In the genomic region with DNA sequence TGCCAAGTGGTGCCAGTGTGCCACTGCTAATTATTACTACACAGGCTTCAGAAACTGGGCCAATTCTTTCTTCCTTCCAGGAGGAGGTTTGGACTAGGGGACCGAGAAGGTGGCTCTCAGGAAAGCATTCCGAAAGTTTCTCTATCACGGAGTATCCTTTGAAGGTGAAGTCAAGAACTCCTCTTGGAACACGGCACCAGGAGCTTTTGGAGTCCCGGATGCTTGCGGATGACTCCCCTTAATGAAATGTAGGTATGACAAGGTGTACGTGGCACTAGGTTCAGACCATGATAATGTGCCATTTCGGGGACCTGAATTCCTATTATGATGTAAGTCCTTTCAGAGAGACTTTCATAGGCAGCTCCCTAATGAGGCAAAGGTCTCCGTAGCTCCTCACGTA, we compare ENCODE assay signal across 13 cellular contexts.
DNase-seq lines count a peak whose midpoint lies in the region; ATAC-seq and TF ChIP-seq lines count a peak whose summit lies in the region.
"Had no signal": no experiment of that assay in that cellular context is flagged by ENCODE, and none has a peak within 500 bp of the region (broad histone marks: within the 10 kb centered on the region; RNA-seq: fewer than 3 reads in every experiment).

No MANE protein-coding gene starts in this region.

- peaks cover 0 to 3% (median 2%) of the 10 kb centered on the region in 3 donors for H3K36me3 Mint-ChIP-seq in naive thymus-derived CD8-positive, alpha-beta T cell

- POLR2A ChIA-PET in naive thymus-derived CD8-positive, alpha-beta T cell (lab: Charles Lee), result no interaction called here

- H3K36me3 ChIP-seq in cardiac muscle cell, result no peaks in the 10 kb centered on the region
- no peaks in the 10 kb centered on the region for H3K36me3 ChIP-seq in heart left ventricle
- H3K36me3 ChIP-seq in mammary epithelial cell (ENCODE audit: insufficient read depth, low read length), result no peaks in the 10 kb centered on the region
- no peaks in the 10 kb centered on the region for H3K36me3 ChIP-seq in hepatocyte (replicated peaks; ENCODE audit: insufficient read depth, low read depth)
- H3K36me3 ChIP-seq in smooth muscle cell (ENCODE audit: low read depth), result no peaks in the 10 kb centered on the region
- H3K36me3 ChIP-seq: HAP-1 had no signal

- H3K27ac Mint-ChIP-seq in naive thymus-derived CD8-positive, alpha-beta T cell, result no peak overlapping the region
- H3K27ac Mint-ChIP-seq: CD4-positive, alpha-beta memory T cell had no signal

- DNase-seq in cardiac muscle cell (ENCODE audit: low read depth in 1 of 2, low spot score in 1 of 2) (no peak), heart left ventricle (no peak), mammary epithelial cell (no peak), hepatocyte (ENCODE audit: low spot score) (no peak), smooth muscle cell (lab: John Stamatoyannopoulos, UW; ENCODE audit: unreplicated experiment) (no peak)
- no peak for DNase-seq in naive thymus-derived CD8-positive, alpha-beta T cell
- DNase-seq in activated CD4-positive, alpha-beta T cell treated with anti-CD3 and anti-CD28 coated beads, Interleukin-2, amount 50 U/mL, for 4 hours, result no peak
- DNase-seq: BE2C; CD4-positive, alpha-beta memory T cell; DMS79 had no signal

- H3K9me2 ChIP-seq in hepatocyte (replicated peaks; ENCODE audit: insufficient read depth), result no peaks in the 10 kb centered on the region

- no peak overlapping the region for H3K4me3 ChIP-seq in cardiac muscle cell
- H3K4me3 ChIP-seq in heart left ventricle, result no peak overlapping the region
- H3K4me3 ChIP-seq in mammary epithelial cell (replicated peaks in 1 of 3; ENCODE audit: insufficient read depth in 1 of 3, low read depth in 2 of 3, low read length in 3 of 3), result no peak overlapping the region
- no peak overlapping the region for H3K4me3 ChIP-seq in hepatocyte
- no peak overlapping the region for H3K4me3 ChIP-seq in smooth muscle cell
- H3K4me3 ChIP-seq: HAP-1 had no signal

- ATAC-seq in heart left ventricle, result no peak
- ATAC-seq in naive thymus-derived CD8-positive, alpha-beta T cell, result no peak
- ATAC-seq in HG02870 (IDR thresholded peaks at IDR 0.05; ENCODE audit: unreplicated experiment), result no peak

- H3K27me3 Mint-ChIP-seq in naive thymus-derived CD8-positive, alpha-beta T cell, result no peaks in the 10 kb centered on the region
- H3K27me3 Mint-ChIP-seq: CD4-positive, alpha-beta memory T cell had no signal

- peaks cover 0 to 2% (median 0%) of the 10 kb centered on the region in 4 donors for H3K4me1 Mint-ChIP-seq in naive thymus-derived CD8-positive, alpha-beta T cell
- H3K4me1 Mint-ChIP-seq: CD4-positive, alpha-beta memory T cell had no signal

- H3K9ac ChIP-seq in mammary epithelial cell (ENCODE audit: insufficient read depth, low read length) (no peak overlapping the region), smooth muscle cell (ENCODE audit: low read depth) (peak overlapping the region; percentile 28)

- BruUV-seq in mammary epithelial cell (replicated peaks; lab: Mats Ljungman, UMichigan), result no TSS peak

- intact Hi-C loops in heart left ventricle (cut with DNase I), result loop anchor here in 1 of 10 donors (5.0 kb wide), 1 partner anchor 242 kb away; no protein-coding TSS in a partner anchor
- intact Hi-C loops in mammary epithelial cell (cut with micrococcal nuclease), result loop anchor here (2.0 to 5.0 kb wide), 2 partner anchors 34 to 637 kb away; a partner anchor contains a TSS

- H2AFZ ChIP-seq in mammary epithelial cell (ENCODE audit: low read depth, low read length), result peak overlapping the region; percentile 29
- no peak overlapping the region for H2AFZ ChIP-seq in hepatocyte
- H2AFZ ChIP-seq in smooth muscle cell (ENCODE audit: low read depth), result no peak overlapping the region

- no peak for TF ChIP-seq POLR2A in heart left ventricle (IDR thresholded peaks at IDR 0.05)

- no peak overlapping the region for H3K4me2 ChIP-seq in mammary epithelial cell (ENCODE audit: insufficient read depth, low read depth, low read length)
- H3K4me2 ChIP-seq in hepatocyte, result no peak overlapping the region
- H3K4me2 ChIP-seq in smooth muscle cell, result peak overlapping the region; percentile 11

- H3K4me1 ChIP-seq in cardiac muscle cell (ENCODE audit: low read depth) (peaks cover 52% of the 10 kb centered on the region), heart left ventricle (peaks cover 0 to 20% (median 1%) of the 10 kb centered on the region in 12 donors), mammary epithelial cell (ENCODE audit: insufficient read depth, low read length) (peaks cover 10% of the 10 kb centered on the region), hepatocyte (ENCODE audit: insufficient read depth) (peaks cover 11% of the 10 kb centered on the region), smooth muscle cell (ENCODE audit: low read depth) (no peaks in the 10 kb centered on the region)
- H3K4me1 ChIP-seq: HAP-1 had no signal

- H3K27ac ChIP-seq in cardiac muscle cell, result peak overlapping the region; percentile 95
- no peak overlapping the region for H3K27ac ChIP-seq in heart left ventricle
- no peak overlapping the region for H3K27ac ChIP-seq in mammary epithelial cell (ENCODE audit: insufficient read depth, low read depth, low read length)
- H3K27ac ChIP-seq in hepatocyte, result peak overlapping the region; percentile 42
- peak overlapping the region; percentile 69 for H3K27ac ChIP-seq in smooth muscle cell (ENCODE audit: low read depth)
- H3K27ac ChIP-seq: C4-2B had no signal

- H3K4me3 Mint-ChIP-seq in naive thymus-derived CD8-positive, alpha-beta T cell, result no peak overlapping the region
- H3K4me3 Mint-ChIP-seq: CD4-positive, alpha-beta memory T cell had no signal

- in situ Hi-C loops in mammary epithelial cell (cut with MboI; ENCODE audit: low sequenced_read_pairs in 2 of 2), result no loop called here

- peaks cover 20% of the 10 kb centered on the region for H3F3A ChIP-seq in smooth muscle cell (ENCODE audit: low read depth)

- TF ChIP-seq CTCF in cardiac muscle cell (IDR thresholded peaks at IDR 0.05; ENCODE audit: low read depth, low read length), result no peak
- no peak for TF ChIP-seq CTCF in heart left ventricle (IDR thresholded peaks at IDR 0.05)
- no peak for TF ChIP-seq CTCF in mammary epithelial cell (conservative IDR thresholded peaks at IDR 0.05 in 1 of 2, IDR thresholded peaks at IDR 0.05 in 1 of 2; ENCODE audit: extremely low read depth in 1 of 2, insufficient read depth in 1 of 2, low read depth in 1 of 2, low read length in 2 of 2)
- TF ChIP-seq CTCF in hepatocyte (IDR thresholded peaks at IDR 0.05; ENCODE audit: poor library complexity), result no peak
- TF ChIP-seq CTCF in smooth muscle cell (IDR thresholded peaks at IDR 0.05; ENCODE audit: borderline replicate concordance, insufficient read depth, poor library complexity, severe bottlenecking), result no peak

- CTCF ChIA-PET in mammary epithelial cell (lab: Charles Lee; ENCODE audit: low non-redundant PET), result interaction anchor here (0.6 kb wide), 1 partner anchor 636 kb away, joined by 4 read pairs; no protein-coding TSS in a partner anchor

- H3K9me3 ChIP-seq in cardiac muscle cell (ENCODE audit: low read depth) (no peaks in the 10 kb centered on the region), heart left ventricle (no peaks in the 10 kb centered on the region), mammary epithelial cell (replicated peaks; ENCODE audit: insufficient read depth, low read length) (no peaks in the 10 kb centered on the region), hepatocyte (ENCODE audit: low read depth) (no peaks in the 10 kb centered on the region), smooth muscle cell (replicated peaks; ENCODE audit: low read depth) (no peaks in the 10 kb centered on the region)
- H3K9me3 ChIP-seq: BE2C, HAP-1 had no signal

- dilution Hi-C loops in mammary epithelial cell (cut with HindIII; ENCODE audit: low sequenced_read_pairs), result no loop called here

- H3K27me3 ChIP-seq in cardiac muscle cell, result no peaks in the 10 kb centered on the region
- no peaks in the 10 kb centered on the region for H3K27me3 ChIP-seq in heart left ventricle
- H3K27me3 ChIP-seq in mammary epithelial cell (ENCODE audit: insufficient read depth, low read length), result no peaks in the 10 kb centered on the region
- H3K27me3 ChIP-seq in hepatocyte, result no peaks in the 10 kb centered on the region
- no peaks in the 10 kb centered on the region for H3K27me3 ChIP-seq in smooth muscle cell (ENCODE audit: low read depth)
- H3K27me3 ChIP-seq: BE2C had no signal

- 93 to 96% (median 95%) methylated on average over 10 of the region's 10 CpGs for WGBS in heart left ventricle, 4 donors
- WGBS in mammary epithelial cell (ENCODE audit: low coverage, missing lambda C conversion rate), result 88% methylated on average over 10 of the region's 10 CpGs
- 98% methylated on average over 10 of the region's 10 CpGs for WGBS in hepatocyte (ENCODE audit: low lambda C conversion rate, missing lambda C conversion rate)
- 97% methylated on average over 10 of the region's 10 CpGs for WGBS in smooth muscle cell (ENCODE audit: low lambda C conversion rate)

- H4K20me1 ChIP-seq in mammary epithelial cell (ENCODE audit: insufficient read depth, low read length) (no peaks in the 10 kb centered on the region), hepatocyte (ENCODE audit: insufficient read depth, poor library complexity, severe bottlenecking) (no peaks in the 10 kb centered on the region), smooth muscle cell (ENCODE audit: low read depth) (no peaks in the 10 kb centered on the region)

- peaks cover 0 to 4% (median 0%) of the 10 kb centered on the region in 9 donors for H3K9me3 Mint-ChIP-seq in naive thymus-derived CD8-positive, alpha-beta T cell

- H3K79me2 ChIP-seq in mammary epithelial cell (ENCODE audit: insufficient read depth, low read length), result no peaks in the 10 kb centered on the region
- H3K79me2 ChIP-seq in hepatocyte, result no peaks in the 10 kb centered on the region
- H3K79me2 ChIP-seq in smooth muscle cell (ENCODE audit: low read depth), result peaks cover 4% of the 10 kb centered on the region

Comparison
In these comparisons a context has a peak if more than half of its experiments do, and no peak if none do; other contexts are left out.
1. H3K27ac ChIP-seq: peak in cardiac muscle cell (single experiment), hepatocyte (single experiment) and smooth muscle cell (single experiment); none in heart left ventricle (0 of 12) and mammary epithelial cell (single experiment).